Comparison of ENCODE assay signal across 28 cellular contexts in genomic region chr10:58599927-58600553, GRCh38.
DNase-seq lines count a peak whose midpoint lies in the region; ATAC-seq, FAIRE-seq and TF ChIP-seq lines count a peak whose summit lies in the region.
"Had no signal": no experiment of that assay in that cellular context is flagged by ENCODE, and none has a peak within 500 bp of the region (broad histone marks: within the 10 kb centered on the region; RNA-seq: fewer than 3 reads in every experiment).

No MANE protein-coding gene starts in this region.

- WGBS in H1 (ENCODE audit: extremely low coverage in 1 of 2, insufficient coverage in 1 of 2, insufficient read length in 1 of 2, insufficient replicate concordance in 2 of 2, low coverage in 1 of 2, low lambda C conversion rate in 2 of 2, missing lambda C conversion rate in 1 of 2), 2 experiments: 91% methylated on average over 7 of the region's 7 CpGs; no CpG with 5 or more reads in 1 of the 2 experiments
- 48% methylated on average over 7 of the region's 7 CpGs for whole genome bisulfite sequencing in esophagus muscularis mucosa
- 45 to 60% (median 58%) methylated on average over 7 of the region's 7 CpGs for WGBS in psoas muscle, 3 donors

- DNase-seq in H1 (ENCODE audit: low read depth in 1 of 2, low spot score in 2 of 2) (no peak), esophagus muscularis mucosa (ENCODE audit: extremely low spot score) (no peak), fibroblast of villous mesenchyme (ENCODE audit: low read depth) (peak; percentile 79), psoas muscle (no peak), cerebellar nuclear complex (lab: John Stamatoyannopoulos, UW) (no peak), NCI-H2227 (lab: John Stamatoyannopoulos, UW; ENCODE audit: unreplicated experiment) (no peak)
- DNase-seq in activated CD8-positive, alpha-beta memory T cell treated with anti-CD3 and anti-CD28 coated beads, Interleukin-2, amount 50 U/mL, for 4 hours: no peak
- DNase-seq: 8988T; ACHN; BE2C; C1 segment of cervical spinal cord; CD4-positive, alpha-beta memory T cell; CD4-positive, CD25-positive, alpha-beta regulatory T cell; CD8-positive, alpha-beta memory T cell; COR-L47; DMS 273 treated with DMSO at 0.1 percent for 48 hours; DMS153; DMS53; DMS79; DND-41; EL; GDM1 had no signal

- H3K23me2 ChIP-seq in H1 (ENCODE audit: low read depth, low read length): no peaks in the 10 kb centered on the region

- no peak for TF ChIP-seq RAD21 in H1 (IDR thresholded peaks at IDR 0.05 in 1 of 2, conservative IDR thresholded peaks at IDR 0.05 in 1 of 2; ENCODE audit: low read depth in 2 of 2, low read length in 2 of 2)

- no peak overlapping the region for H2BK20ac ChIP-seq in H1 (ENCODE audit: low read length)

- no peaks in the 10 kb centered on the region for H3K4me1 ChIP-seq in H1 (replicated peaks in 1 of 4; ENCODE audit: control insufficient read depth in 3 of 4, insufficient read depth in 4 of 4, low read length in 3 of 4)
- peaks cover 0 to 26% (median 14%) of the 10 kb centered on the region in 4 donors for H3K4me1 ChIP-seq in esophagus muscularis mucosa
- no peaks in the 10 kb centered on the region for H3K4me1 ChIP-seq in psoas muscle
- H3K4me1 ChIP-seq: BE2C, BLaER1 had no signal

- H3K4me2 ChIP-seq in H1 (ENCODE audit: insufficient read depth in 1 of 2, low read depth in 2 of 2, low read length in 2 of 2): no peak overlapping the region
- H3K4me2 ChIP-seq: BLaER1 had no signal

- no peaks in the 10 kb centered on the region for H4K20me1 ChIP-seq in H1 (replicated peaks in 1 of 2; ENCODE audit: control insufficient read depth in 1 of 2, insufficient read depth in 2 of 2, low read length in 2 of 2)
- H4K20me1 ChIP-seq: BLaER1 had no signal

- H3K79me1 ChIP-seq in H1 (ENCODE audit: low read depth, low read length): no peaks in the 10 kb centered on the region

- TF ChIP-seq POLR2A in H1 (IDR thresholded peaks at IDR 0.05; ENCODE audit: control extremely low read depth in 1 of 2, low read depth in 2 of 2, low read length in 2 of 2): no peak
- TF ChIP-seq POLR2A in esophagus muscularis mucosa (IDR thresholded peaks at IDR 0.05; ENCODE audit: low read depth): no peak

- H3K23ac ChIP-seq in H1 (ENCODE audit: insufficient read length): no peak overlapping the region

- CTCF ChIA-PET in H1 (lab: Charles Lee; ENCODE audit: partially characterized antibody): interaction anchor here (1.5 kb wide), 1 partner anchor 11 kb away, joined by 6 read pairs; no protein-coding TSS in a partner anchor

- no peak overlapping the region for H3K9ac ChIP-seq in H1 (replicated peaks in 1 of 4; ENCODE audit: extremely low read depth in 1 of 4, low read depth in 3 of 4, low read length in 3 of 4)
- H3K9ac ChIP-seq: BLaER1 had no signal

- no peak for FAIRE-seq in H1 (lab: Jason Lieb, UNC)
- FAIRE-seq: A204.1, GM12878, GM12892, GM18507 had no signal

- no peak overlapping the region for H2BK5ac ChIP-seq in H1 (ENCODE audit: low read depth, low read length)

- H3K18ac ChIP-seq in H1 (ENCODE audit: extremely low read depth, low read length): no peak overlapping the region

- H3K4ac ChIP-seq in H1 (replicated peaks; ENCODE audit: insufficient read length, low read depth, low read length): no peak overlapping the region

- H2BK15ac ChIP-seq in H1 (ENCODE audit: low read length): no peak overlapping the region

- H2BK12ac ChIP-seq in H1 (ENCODE audit: low read depth, low read length): no peak overlapping the region

- no peak overlapping the region for H2AK5ac ChIP-seq in H1 (ENCODE audit: low read depth, low read length)

- no peak overlapping the region for H4K8ac ChIP-seq in H1 (ENCODE audit: extremely low read depth, insufficient read depth, low read length)

- H3K27me3 ChIP-seq in H1 (replicated peaks in 1 of 4; ENCODE audit: control insufficient read depth in 3 of 4, extremely low read depth in 1 of 4, insufficient read depth in 3 of 4, low read length in 3 of 4) (no peaks in the 10 kb centered on the region), esophagus muscularis mucosa (no peaks in the 10 kb centered on the region), psoas muscle (ENCODE audit: insufficient read depth in 3 of 3, low read length in 2 of 3) (no peaks in the 10 kb centered on the region)
- H3K27me3 ChIP-seq: BE2C, BLaER1 had no signal

- intact Hi-C loops in esophagus muscularis mucosa (cut with DNase I): no loop called here
- intact Hi-C loops in psoas muscle (cut with DNase I): no loop called here

- H3K56ac ChIP-seq in H1 (replicated peaks; ENCODE audit: insufficient read length, low read depth, low read length): no peak overlapping the region

- no peaks in the 10 kb centered on the region for H3K79me2 ChIP-seq in H1 (ENCODE audit: control insufficient read depth in 1 of 2, insufficient read depth in 2 of 2, low read length in 2 of 2)

- no peak overlapping the region for H2BK120ac ChIP-seq in H1 (replicated peaks; ENCODE audit: low read depth, low read length)

- no peak for TF ChIP-seq CTCF in H1 (IDR thresholded peaks at IDR 0.05; ENCODE audit: control extremely low read depth in 1 of 3, insufficient read depth in 1 of 3, low read depth in 1 of 3, low read length in 3 of 3)
- no peak for TF ChIP-seq CTCF in esophagus muscularis mucosa (IDR thresholded peaks at IDR 0.05)
- TF ChIP-seq CTCF in fibroblast of villous mesenchyme (IDR thresholded peaks at IDR 0.05; ENCODE audit: insufficient read depth, low read depth, low read length): no peak
- no peak for TF ChIP-seq CTCF in psoas muscle (IDR thresholded peaks at IDR 0.05)

- ATAC-seq in psoas muscle: peak; percentile 42 to 97 (median 77)
- no peak for ATAC-seq in HG02763 (IDR thresholded peaks at IDR 0.05; ENCODE audit: unreplicated experiment)
- ATAC-seq: GM12878 had no signal

- H3K36me3 ChIP-seq in H1 (ENCODE audit: control insufficient read depth in 2 of 4, insufficient read depth in 4 of 4, low read length in 3 of 4) (no peaks in the 10 kb centered on the region), esophagus muscularis mucosa (no peaks in the 10 kb centered on the region), psoas muscle (ENCODE audit: insufficient read depth in 1 of 2, low read depth in 1 of 2) (no peaks in the 10 kb centered on the region)
- H3K36me3 ChIP-seq: BE2C, BLaER1 had no signal

- no peak for TF ChIP-seq EP300 in H1 (IDR thresholded peaks at IDR 0.05; ENCODE audit: borderline replicate concordance in 1 of 2, low read depth in 2 of 2, low read length in 2 of 2)
- TF ChIP-seq EP300 in esophagus muscularis mucosa (IDR thresholded peaks at IDR 0.05): no peak

- H3K4me3 ChIP-seq in H1 (ENCODE audit: extremely low read depth in 1 of 4, insufficient read depth in 2 of 4, low read depth in 3 of 4, low read length in 4 of 4): no peak overlapping the region
- peak overlapping the region in 2 of 4 donors; percentile 14 to 25 for H3K4me3 ChIP-seq in esophagus muscularis mucosa
- no peak overlapping the region for H3K4me3 ChIP-seq in fibroblast of villous mesenchyme (ENCODE audit: low read depth, low read length)
- peak overlapping the region; percentile 38 for H3K4me3 ChIP-seq in psoas muscle
- H3K4me3 ChIP-seq: BLaER1, GM12878 had no signal

- no peak overlapping the region for H4K91ac ChIP-seq in H1 (replicated peaks; ENCODE audit: insufficient read length, low read length)

- H3K27ac ChIP-seq in H1 (ENCODE audit: low read depth, low read length) (no peak overlapping the region), esophagus muscularis mucosa (replicated peaks in 1 of 4) (peak overlapping the region; percentile 52 to 71 (median 62)), psoas muscle (peak overlapping the region; percentile 6)
- H3K27ac ChIP-seq: BLaER1 had no signal

- 0 out of 2 replicates have a peak overlapping the region, but pooled peaks have one; percentile 22 for H2AFZ ChIP-seq in H1 (ENCODE audit: low read length)

- no peak overlapping the region for H4K5ac ChIP-seq in H1 (ENCODE audit: insufficient read length, low read depth, low read length)

- H3K14ac ChIP-seq in H1 (ENCODE audit: insufficient read length): no peak overlapping the region

- POLR2A ChIA-PET in H1 (lab: Charles Lee; ENCODE audit: partially characterized antibody): no interaction called here

- no peaks in the 10 kb centered on the region; a peak in 1 of 4 replicates for H3K9me3 ChIP-seq in H1 (ENCODE audit: insufficient read depth in 2 of 2, low read depth in 1 of 2, low read length in 1 of 2)
- H3K9me3 ChIP-seq in esophagus muscularis mucosa: peaks cover 0 to 17% (median 7%) of the 10 kb centered on the region in 4 donors
- peaks cover 6% of the 10 kb centered on the region for H3K9me3 ChIP-seq in psoas muscle
- H3K9me3 ChIP-seq: BE2C had no signal

TF ChIP-seq in H1, 55 proteins besides CTCF, POLR2A, EP300 and RAD21 (continues in another document):
- TF ChIP-seq KDM4A (IDR thresholded peaks at IDR 0.05; ENCODE audit: low read depth, low read length, severe bottlenecking): no peak
- TF ChIP-seq CEBPB (IDR thresholded peaks at IDR 0.05; ENCODE audit: low read depth, low read length): no peak
- no peak for TF ChIP-seq HDAC6 (IDR thresholded peaks at IDR 0.05; ENCODE audit: low read depth, low read length)
- TF ChIP-seq RNF2 (IDR thresholded peaks at IDR 0.05; ENCODE audit: borderline replicate concordance, low read depth, low read length, missing control alignments, poor library complexity, severe bottlenecking): no peak
- no peak for TF ChIP-seq RBBP5 (IDR thresholded peaks at IDR 0.05; ENCODE audit: borderline replicate concordance, low read depth, low read length)
- TF ChIP-seq, protein P1, sequence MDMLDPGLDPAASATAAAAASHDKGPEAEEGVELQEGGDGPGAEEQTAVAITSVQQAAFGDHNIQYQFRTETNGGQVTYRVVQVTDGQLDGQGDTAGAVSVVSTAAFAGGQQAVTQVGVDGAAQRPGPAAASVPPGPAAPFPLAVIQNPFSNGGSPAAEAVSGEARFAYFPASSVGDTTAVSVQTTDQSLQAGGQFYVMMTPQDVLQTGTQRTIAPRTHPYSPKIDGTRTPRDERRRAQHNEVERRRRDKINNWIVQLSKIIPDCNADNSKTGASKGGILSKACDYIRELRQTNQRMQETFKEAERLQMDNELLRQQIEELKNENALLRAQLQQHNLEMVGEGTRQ (IDR thresholded peaks at IDR 0.05; ENCODE audit: low read length): no peak
- TF ChIP-seq SP2 (IDR thresholded peaks at IDR 0.05; ENCODE audit: low read length): no peak
- TF ChIP-seq SIRT6 (IDR thresholded peaks at IDR 0.05; ENCODE audit: low read length): no peak
- TF ChIP-seq ATF2 (IDR thresholded peaks at IDR 0.05; ENCODE audit: low read length): no peak
- TF ChIP-seq NANOG (IDR thresholded peaks at IDR 0.05; ENCODE audit: insufficient read depth, low read depth, low read length, poor library complexity, severe bottlenecking): no peak
